Comparison of ENCODE assay signal across 8 cellular contexts in the genomic region with DNA sequence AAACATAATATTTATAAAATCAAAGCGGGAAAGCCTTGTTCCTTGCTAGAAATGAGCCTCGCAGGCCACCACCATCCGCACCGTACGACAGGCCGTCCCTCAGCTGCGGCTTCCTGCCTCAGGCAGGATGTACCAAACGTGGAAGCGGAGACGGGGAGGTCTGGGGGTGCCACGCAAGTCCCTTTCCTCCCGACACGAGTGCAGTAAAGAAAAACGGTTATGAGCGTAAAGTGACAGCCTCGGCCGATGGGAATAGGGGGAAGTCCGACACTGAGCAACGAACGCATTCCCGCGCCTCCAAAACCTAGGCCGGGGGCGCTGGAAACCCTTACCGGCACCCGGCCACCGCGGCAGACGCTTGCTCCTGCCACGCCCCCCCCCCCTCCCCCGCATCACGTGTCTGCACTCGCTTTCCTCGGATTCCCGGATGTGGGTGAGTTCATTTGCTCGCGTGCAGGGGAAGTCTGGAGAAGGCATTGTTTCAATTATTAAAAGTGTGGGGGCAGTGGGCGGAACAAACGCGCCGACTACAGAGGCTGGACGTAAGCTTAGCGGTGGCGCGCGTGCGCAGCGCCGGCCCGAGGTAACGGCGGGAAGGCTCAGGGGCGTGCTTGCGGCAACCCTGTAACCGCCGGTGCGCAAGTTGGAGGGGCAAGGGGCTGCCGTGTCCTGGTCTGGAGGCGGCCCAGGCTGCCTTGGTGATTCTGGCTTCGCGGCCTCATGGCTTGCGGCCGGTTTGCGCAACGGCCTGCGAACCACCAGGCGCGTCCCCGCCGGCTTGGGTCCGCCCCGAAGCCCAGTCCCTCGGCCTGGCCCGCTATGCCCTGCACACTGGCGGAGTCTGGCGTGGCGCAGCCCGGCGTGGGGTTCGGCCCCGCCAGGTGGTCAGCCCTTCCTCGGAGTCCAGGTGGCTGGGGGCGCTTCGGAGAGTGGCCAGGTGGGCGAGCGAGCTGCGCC. TPM values are rescaled to one million over a fixed set of nuclear protein-coding genes. Genes with fewer than 3 reads are reported as not detected.
DNase-seq lines count a peak whose midpoint lies in the region; ATAC-seq, FAIRE-seq and TF ChIP-seq lines count a peak whose summit lies in the region.

A gene with protein sequence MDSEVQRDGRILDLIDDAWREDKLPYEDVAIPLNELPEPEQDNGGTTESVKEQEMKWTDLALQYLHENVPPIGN (minus strand): TSS at position 366 of the 957 bp plus-strand sequence. CDS start 3,081 bp downstream, outside the sequence.
CEP63 (plus strand) TSS at position 438 of the 957 bp plus-strand sequence. CDS start 9,264 bp downstream, outside the sequence.

- no peak for FAIRE-seq in kidney (lab: Jason Lieb, UNC)

- H3K4me3 ChIP-seq in AG10803 (ENCODE audit: low read length) = peak within 1 kb of the TSS; percentile 87
- peak within 1 kb of the TSS; percentile 88 to 98 for H3K4me3 ChIP-seq in kidney (ENCODE audit: low read length in 2 of 2)

- peak within 1 kb of the TSS; percentile 83 to 97 for H3K27ac ChIP-seq in kidney (ENCODE audit: low read depth in 2 of 2, low read length in 2 of 2)

- H3K4me1 ChIP-seq in kidney (ENCODE audit: control insufficient read depth in 1 of 2, insufficient read depth in 1 of 2, low read depth in 1 of 2, low read length in 2 of 2) = peaks cover 5 to 8% of the 10 kb centered on the region in 2 donors

- DNase-seq in AG10803 (ENCODE audit: low read depth) (peak; percentile 99), NCI-H460 (ENCODE audit: extremely low read depth, low read depth) (peak; percentile 93), cerebellar nuclear complex (lab: John Stamatoyannopoulos, UW) (peak; percentile 43 to 84), kidney (peak; percentile 98)
- peak; percentile 88 for DNase-seq in activated CD4-positive, CD25-positive, alpha-beta regulatory T cell treated with anti-CD3 and anti-CD28 coated beads, Interleukin-2, amount 50 U/mL, for 72 hours
- DNase-seq in stimulated activated CD4-positive, alpha-beta T cell treated with anti-CD3 and anti-CD28 coated beads, Interleukin-15, amount 100 ng/mL, for 24 hours = peak; percentile 94

- TF ChIP-seq CTCF in AG10803 (conservative IDR thresholded peaks at IDR 0.05; ENCODE audit: low read length) = no peak
- no peak for TF ChIP-seq CTCF in kidney (IDR thresholded peaks at IDR 0.05; ENCODE audit: borderline replicate concordance, extremely low read depth, insufficient read depth)

- H3K9me3 ChIP-seq in kidney (ENCODE audit: control insufficient read depth in 1 of 2, low read length in 2 of 2) = no peaks in the 10 kb centered on the region

- intact Hi-C loops in kidney (cut with DNase I) = no loop called here

- ATAC-seq in GM19043 (IDR thresholded peaks at IDR 0.05; ENCODE audit: low read depth, unreplicated experiment) (peak; percentile 83), HG03378 (IDR thresholded peaks at IDR 0.05; ENCODE audit: unreplicated experiment) (peak; percentile 71)

- H3K9ac ChIP-seq in kidney (ENCODE audit: low read length in 2 of 2) = peak within 1 kb of the TSS; percentile 85 to 98

- H3K36me3 ChIP-seq in kidney (ENCODE audit: control insufficient read depth in 1 of 2, insufficient read depth in 2 of 2, low read length in 2 of 2) = peaks cover 8 to 17% of the 10 kb centered on the region in 2 donors

RNA-seq across cellular contexts. Expression of the first gene that starts in this region (rescaled TPM):
- total RNA-seq in NCI-H460 (2014; rRNA removed; shearing (Covaris generic)) = 67.6 and 69.1 TPM in 2 replicates
- 32.9 and 34.7 TPM in 2 replicates for polyA plus RNA-seq in NCI-H460 (2014; cell fraction: nucleus; rRNA removed)
- 55.3 TPM for total RNA-seq in kidney
- polyA plus RNA-seq in kidney (ENCODE audit: insufficient read depth, low read depth, low replicate concordance) = 160 TPM

RNA-seq across cellular contexts. Expression of gene CEP63, which starts in this region (rescaled TPM):
- 19.1 and 20.8 TPM in 2 replicates for total RNA-seq in NCI-H460 (2014; rRNA removed; shearing (Covaris generic))
- polyA plus RNA-seq in NCI-H460 (2014; cell fraction: nucleus; rRNA removed) = 7.2 and 29.8 TPM in 2 replicates
- total RNA-seq in kidney = 19.6 TPM
- 19.2 TPM for polyA plus RNA-seq in kidney (ENCODE audit: insufficient read depth, low read depth, low replicate concordance)

Comparison
In these comparisons a context has a peak if more than half of its experiments do, and no peak if none do; other contexts are left out.
1. Peak in every context shown above with its lines: DNase-seq, ATAC-seq, H3K4me3 ChIP-seq and H3K27ac ChIP-seq.